8 cellular contexts compared by ENCODE assay signal in the genomic region with DNA sequence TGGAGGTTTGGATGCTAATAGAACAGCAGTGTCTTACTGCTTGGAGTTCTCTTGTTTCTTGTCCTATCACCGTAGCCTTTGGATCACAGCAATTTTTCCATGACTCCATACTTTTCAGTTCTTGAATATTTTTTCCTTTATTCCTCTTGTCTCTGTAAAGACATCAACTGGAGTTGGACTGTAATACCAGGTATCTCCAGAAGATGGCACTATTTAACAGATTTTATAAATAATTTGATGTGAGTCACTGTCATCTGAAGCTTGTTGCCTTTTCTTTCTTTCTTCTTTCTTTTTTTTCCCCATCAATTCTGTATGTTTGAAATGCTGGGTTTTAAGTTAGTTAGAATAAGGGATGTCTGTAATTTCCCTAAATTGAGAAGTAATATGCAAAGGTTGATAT. TPM values are rescaled to one million over a fixed set of nuclear protein-coding genes. Genes with fewer than 3 reads are reported as not detected.
DNase-seq lines count a peak whose midpoint lies in the region; ATAC-seq and TF ChIP-seq lines count a peak whose summit lies in the region.

No MANE protein-coding gene starts in this region.

- no peaks in the 10 kb centered on the region for H3K27me3 ChIP-seq in PC-3 (ENCODE audit: low read length)
- no peaks in the 10 kb centered on the region for H3K27me3 ChIP-seq in esophagus squamous epithelium
- no peaks in the 10 kb centered on the region for H3K27me3 ChIP-seq in aorta (ENCODE audit: control insufficient read depth in 1 of 2, insufficient read depth in 2 of 2, low read length in 1 of 2)

- H3K4me3 ChIP-seq in PC-3 (ENCODE audit: low read length) (no peak overlapping the region), esophagus squamous epithelium (no peak overlapping the region), aorta (ENCODE audit: low read length in 2 of 2) (no peak overlapping the region)

- peaks cover 19% of the 10 kb centered on the region for H3K36me3 ChIP-seq in PC-3 (ENCODE audit: low read depth, low read length)
- no peaks in the 10 kb centered on the region for H3K36me3 ChIP-seq in esophagus squamous epithelium
- no peaks in the 10 kb centered on the region for H3K36me3 ChIP-seq in aorta (ENCODE audit: control insufficient read depth in 1 of 2, insufficient read depth in 2 of 2, low read length in 1 of 2)

- in situ Hi-C loops in GM13976 (cut with MboI; ENCODE audit: low sequenced_read_pairs, unreplicated experiment) = no loop called here

- DNase-seq in Ammon's horn (ENCODE audit: low spot score) (peak; percentile 2), GM13976 (ENCODE audit: low spot score) (no peak), PC-3 (peak; percentile 81), esophagus squamous epithelium (lab: John Stamatoyannopoulos, UW) (no peak), renal cortical epithelial cell (ENCODE audit: low read depth) (peak; percentile 67), aorta (no peak)
- no peak for DNase-seq in activated CD4-positive, alpha-beta T cell treated with anti-CD3 and anti-CD28 coated beads for 48 hours
- DNase-seq in activated effector memory CD4-positive, alpha-beta T cell treated with anti-CD3 and anti-CD28 coated beads, Interleukin-2, amount 50 U/mL, for 16 hours = no peak

- no peak overlapping the region for H3K4me2 ChIP-seq in PC-3 (ENCODE audit: low read length)

- H3F3A ChIP-seq in PC-3 (ENCODE audit: low read length, unreplicated experiment) = no peaks in the 10 kb centered on the region

- no peak for ATAC-seq in PC-3
- ATAC-seq in aorta (ENCODE audit: low FRiP score) = no peak

- intact Hi-C loops in PC-3 (cut with micrococcal nuclease) (loop anchor here (2.0 to 10.0 kb wide), 3 partner anchors 269 to 421 kb away; no protein-coding TSS in a partner anchor), esophagus squamous epithelium (cut with DNase I) (no loop called here), aorta (cut with DNase I) (loop anchor here (10.0 kb wide), 1 partner anchor 301 kb away; no protein-coding TSS in a partner anchor)

- peak; percentile 29 for TF ChIP-seq CTCF in GM13976 (IDR thresholded peaks at IDR 0.05; ENCODE audit: borderline replicate concordance, control extremely low read depth, extremely low read depth, insufficient read depth, missing control alignments)
- TF ChIP-seq CTCF in PC-3 (conservative IDR thresholded peaks at IDR 0.05; ENCODE audit: low read depth, low read length) = peak; percentile 77
- peak in 5 of 6 experiments; percentile 43 to 70 (median 59) for TF ChIP-seq CTCF in esophagus squamous epithelium (IDR thresholded peaks at IDR 0.05)

- CTCF ChIA-PET in PC-3 (lab: Charles Lee) = interaction anchor here (1.0 to 1.4 kb wide), 3 partner anchors 175 to 299 kb away, joined by 5 to 6 read pairs (median 5); no protein-coding TSS in a partner anchor

- peaks cover 6% of the 10 kb centered on the region; the same call in 1 of the 2 replicates for H4K20me1 ChIP-seq in PC-3 (ENCODE audit: low read length)

- H3K27ac ChIP-seq in PC-3 (ENCODE audit: low read length) (no peak overlapping the region), esophagus squamous epithelium (no peak overlapping the region), aorta (ENCODE audit: low read depth in 1 of 2, low read length in 2 of 2) (no peak overlapping the region)

- H3K9me3 ChIP-seq in PC-3 (ENCODE audit: low read length) (no peaks in the 10 kb centered on the region), esophagus squamous epithelium (no peaks in the 10 kb centered on the region), aorta (ENCODE audit: control insufficient read depth, low read length) (no peaks in the 10 kb centered on the region)

- H3K4me1 ChIP-seq in PC-3 (ENCODE audit: insufficient read depth, low read length) (no peaks in the 10 kb centered on the region), esophagus squamous epithelium (no peaks in the 10 kb centered on the region), aorta (ENCODE audit: control insufficient read depth in 1 of 2, insufficient read depth in 2 of 2, low read length in 2 of 2) (no peaks in the 10 kb centered on the region)

- POLR2A ChIA-PET in PC-3 (lab: Charles Lee; ENCODE audit: unreplicated experiment) = no interaction called here

- TF ChIP-seq POLR2A in esophagus squamous epithelium (IDR thresholded peaks at IDR 0.05) = no peak

- no TSS peak for BruUV-seq in PC-3 (replicated peaks; lab: Mats Ljungman, UMichigan)

- H3K79me2 ChIP-seq in PC-3 (ENCODE audit: low read length) = peaks cover 4% of the 10 kb centered on the region; the same call in 1 of the 2 replicates

- no peak overlapping the region for H2AFZ ChIP-seq in PC-3 (ENCODE audit: low read length)

- H3K9ac ChIP-seq in PC-3 (ENCODE audit: low read length) = no peak overlapping the region

- WGBS in esophagus squamous epithelium, 2 donors = 50 to 70% methylated on average over 1 of the region's 1 CpG
- 53 to 65% methylated on average over 1 of the region's 1 CpG for WGBS in aorta, 2 donors

- H3K9me2 ChIP-seq in PC-3 (replicated peaks; ENCODE audit: low read length) = no peaks in the 10 kb centered on the region

RNA-seq across cellular contexts. Expression of a gene that starts 24.1 kb away (rescaled TPM):
- total RNA-seq in PC-3 (2014; rRNA removed) = 27.5 and 44.1 TPM in 2 replicates
- 10 to 100 TPM in 3 of 4 donors, 1 to 10 TPM in 1; 8.5 to 16.1 (median 11.9) TPM for total RNA-seq in esophagus squamous epithelium
- total RNA-seq in renal cortical epithelial cell = 26.6 and 73.0 TPM in 2 replicates
- 10 to 100 TPM; 18.8 to 24.1 TPM for total RNA-seq in aorta
- polyA plus RNA-seq in aorta = 10 to 100 TPM; 30.1 to 32.3 TPM

Comparison
In these comparisons a context has a peak if more than half of its experiments do, and no peak if none do; other contexts are left out.
1. DNase-seq: peak in Ammon's horn (single experiment), PC-3 (single experiment) and renal cortical epithelial cell (single experiment); none in GM13976 (single experiment), esophagus squamous epithelium (single experiment), aorta (0 of 2), activated CD4-positive, alpha-beta T cell treated with anti-CD3 and anti-CD28 coated beads for 48 hours (single experiment) and activated effector memory CD4-positive, alpha-beta T cell treated with anti-CD3 and anti-CD28 coated beads, Interleukin-2, amount 50 U/mL, for 16 hours (single experiment).
2. Peak in every context shown above with its lines, with median percentiles within 50 percentile points of each other: CTCF ChIP-seq.